ENCODE assay signal across 8 cellular contexts in the genomic region with DNA sequence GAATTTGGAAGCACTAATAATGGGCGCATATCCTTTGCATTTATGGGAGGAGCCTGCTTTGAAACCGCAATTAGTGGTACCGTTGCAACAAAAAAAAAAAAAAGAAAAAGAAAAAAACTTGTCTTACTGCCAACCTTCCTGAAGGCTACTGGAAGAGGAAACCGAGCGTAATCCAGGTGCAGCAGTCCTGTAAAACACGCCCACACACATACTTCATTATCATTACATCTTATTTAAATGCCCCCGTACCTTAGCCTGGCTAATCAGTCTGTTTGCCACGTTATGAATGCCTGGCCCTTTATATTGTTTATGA. TPM values are rescaled to one million over a fixed set of nuclear protein-coding genes. Genes with fewer than 3 reads are reported as not detected.
DNase-seq lines count a peak whose midpoint lies in the region; ATAC-seq and TF ChIP-seq lines count a peak whose summit lies in the region.

No MANE protein-coding gene starts in this region.

- peak overlapping the region; percentile 96 for H2AFZ ChIP-seq in ACC112 (ENCODE audit: low read length, unreplicated experiment)

- H3K27me3 ChIP-seq in ACC112 (ENCODE audit: insufficient read depth, low read length), result no peaks in the 10 kb centered on the region
- no peaks in the 10 kb centered on the region for H3K27me3 ChIP-seq in adrenal gland
- no peaks in the 10 kb centered on the region for H3K27me3 ChIP-seq in tibial artery

- H3K36me3 ChIP-seq in ACC112 (ENCODE audit: insufficient read depth, low read length), result peaks cover 26% of the 10 kb centered on the region
- H3K36me3 ChIP-seq in adrenal gland (replicated peaks in 1 of 2), result no peaks in the 10 kb centered on the region
- no peaks in the 10 kb centered on the region for H3K36me3 ChIP-seq in tibial artery

- no peak overlapping the region for H3K27ac ChIP-seq in ACC112 (ENCODE audit: low read depth, low read length)
- no peak overlapping the region for H3K27ac ChIP-seq in adrenal gland
- H3K27ac ChIP-seq in tibial artery, result peak overlapping the region in 1 of 2 donors; percentile 74

- H3K79me2 ChIP-seq in ACC112 (ENCODE audit: control insufficient read depth, insufficient read depth, low read length, unreplicated experiment), result peaks cover 41% of the 10 kb centered on the region

- WGBS in adrenal gland, 4 donors, result 2 to 6% (median 3%) methylated on average over 8 of the region's 8 CpGs

- intact Hi-C loops in adrenal gland (cut with DNase I) (no loop called here), left colon (cut with DNase I, micrococcal nuclease) (no loop called here), tibial artery (cut with DNase I; ENCODE audit: low total_unique reads) (no loop called here)

- DNase-seq in NCI-H2029 treated with DMSO at 0.1 percent for 48 hours (lab: John Stamatoyannopoulos, UW) (peak; percentile 64), adrenal gland (no peak), left colon (peak; percentile 25 to 45), tibial artery (no peak), nucleus accumbens (lab: John Stamatoyannopoulos, UW) (no peak)
- no peak for DNase-seq in stimulated activated CD4-positive, alpha-beta T cell treated with anti-CD3 and anti-CD28 coated beads, Interleukin-4, amount 100 ng/mL, for 4 hours

- H3K4me3 ChIP-seq in ACC112 (ENCODE audit: low read depth, low read length), result peak overlapping the region; percentile 97
- H3K4me3 ChIP-seq in adrenal gland, result peak overlapping the region in 3 of 4 donors; percentile 81 to 91 (median 91)
- peak overlapping the region; percentile 78 to 80 for H3K4me3 ChIP-seq in tibial artery

- ATAC-seq in GM21528 (IDR thresholded peaks at IDR 0.05; ENCODE audit: low FRiP score, unreplicated experiment) (peak; percentile 13), left colon (peak; percentile 79)

- H3K4me1 ChIP-seq in ACC112 (ENCODE audit: control insufficient read depth, insufficient read depth, low read length, unreplicated experiment) (peaks cover 50% of the 10 kb centered on the region), adrenal gland (replicated peaks in 1 of 2) (peaks cover 6 to 40% of the 10 kb centered on the region in 2 donors), tibial artery (peaks cover 0 to 47% (median 28%) of the 10 kb centered on the region in 4 donors)

- no peaks in the 10 kb centered on the region for H3K9me3 ChIP-seq in adrenal gland (replicated peaks in 1 of 3)
- H3K9me3 ChIP-seq in tibial artery, result no peaks in the 10 kb centered on the region

- no peak for TF ChIP-seq POLR2A in adrenal gland (IDR thresholded peaks at IDR 0.05)

- TF ChIP-seq CTCF in adrenal gland (IDR thresholded peaks at IDR 0.05), result no peak
- no peak for TF ChIP-seq CTCF in tibial artery (IDR thresholded peaks at IDR 0.05)

RNA-seq across cellular contexts. Expression of a gene that starts 0.7 kb away (rescaled TPM):
- 1 to 10 TPM; 5.4 to 9.7 (median 8.7) TPM for total RNA-seq in adrenal gland
- 1 to 10 TPM; 2.2 to 7.7 (median 3.5) TPM for polyA plus RNA-seq in adrenal gland
- 1 to 10 TPM; 6.8 to 9.2 TPM for total RNA-seq in left colon

Comparison
In these comparisons a context has a peak if more than half of its experiments do, and no peak if none do; other contexts are left out.
1. DNase-seq: peak in NCI-H2029 treated with DMSO at 0.1 percent for 48 hours (single experiment) and left colon (2 of 2); none in adrenal gland (0 of 7), tibial artery (0 of 2), stimulated activated CD4-positive, alpha-beta T cell treated with anti-CD3 and anti-CD28 coated beads, Interleukin-4, amount 100 ng/mL, for 4 hours (0 of 2) and nucleus accumbens (0 of 56).
2. Peak in every context shown above with its lines, with median percentiles within 50 percentile points of each other: H3K4me3 ChIP-seq.